Comparison of ENCODE assay signal across 22 cellular contexts in the genomic region with DNA sequence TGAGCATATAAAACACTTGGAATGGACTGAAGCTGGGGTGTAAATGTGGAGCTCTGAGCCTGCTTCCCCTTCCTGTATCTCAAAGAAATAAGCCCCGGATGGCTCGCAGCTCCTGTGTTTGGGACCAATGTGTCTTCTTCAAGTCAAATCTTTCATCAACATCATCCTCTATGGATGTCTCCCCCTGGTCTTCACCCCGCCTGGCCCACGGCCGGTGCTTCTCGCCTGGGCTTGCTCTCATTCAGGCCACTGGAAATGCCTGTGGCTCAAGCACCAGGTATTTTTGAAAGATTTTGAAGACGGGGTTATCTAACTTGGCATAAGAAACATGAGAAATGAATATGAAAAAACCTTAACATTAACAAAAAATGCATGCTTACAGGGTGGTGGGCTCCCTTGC.
"Had no signal": no experiment of that assay in that cellular context is flagged by ENCODE, and none has a peak within 500 bp of the region (broad histone marks: within the 10 kb centered on the region; RNA-seq: fewer than 3 reads in every experiment).

No MANE protein-coding gene starts in this region.

- DNase-seq: Kasumi-1; MM.1S; NCI-H1092 treated with DMSO at 0.1 percent for 48 hours; NCI-H1436 treated with DMSO at 0.1 percent for 48 hours; NCI-H1694; NCI-H187 treated with DMSO at 0.1 percent for 48 hours; NCI-H2029 treated with DMSO at 0.1 percent for 48 hours; NCI-H2171 treated with DMSO at 0.1 percent for 48 hours; NCI-H446 treated with DMSO at 0.1 percent for 48 hours; NCI-H510A treated with DMSO at 0.1 percent for 48 hours; NCI-H526; NCI-H82; NK-92 treated with Interleukin-12 subunit alpha and Interleukin-12 subunit beta, amount 100 ng/mL, for 24 hours; PC-3; SHP77; SK-N-SH had no signal

- H3K4me1 Mint-ChIP-seq: IgD-negative memory B cell had no signal

- H3K9me3 Mint-ChIP-seq: IgD-negative memory B cell had no signal

- H3K36me3 Mint-ChIP-seq: IgD-negative memory B cell had no signal

- H3K27ac Mint-ChIP-seq: IgD-negative memory B cell had no signal

- H3K4me3 ChIP-seq: K562 had no signal

- ATAC-seq: K562, Panc1, PC-3 had no signal

- H3K9me3 ChIP-seq: SK-N-SH had no signal

- H3K4me3 Mint-ChIP-seq: IgD-negative memory B cell had no signal

- H3K27ac ChIP-seq: HL-60, KMS-11, RWPE1 had no signal
